In genomic region chr2:119062652-119063051, GRCh38 we compare ENCODE assay signal across 24 cellular contexts.
DNase-seq lines count a peak whose midpoint lies in the region; ATAC-seq and TF ChIP-seq lines count a peak whose summit lies in the region.
"Had no signal": no experiment of that assay in that cellular context is flagged by ENCODE, and none has a peak within 500 bp of the region (broad histone marks: within the 10 kb centered on the region; RNA-seq: fewer than 3 reads in every experiment).

No MANE protein-coding gene starts in this region.

- no peaks in the 10 kb centered on the region for H3K36me3 Mint-ChIP-seq in endothelial cell (ENCODE audit: low read depth, unreplicated experiment)

- H3K79me2 ChIP-seq in OCI-LY7 (ENCODE audit: insufficient read depth, low read depth, low read length), result no peaks in the 10 kb centered on the region

- H3K9me2 ChIP-seq in OCI-LY7 (ENCODE audit: insufficient read depth, low read length), result no peaks in the 10 kb centered on the region

- H3K4me2 ChIP-seq in OCI-LY7 (ENCODE audit: low read length), result no peak overlapping the region
- H3K4me2 ChIP-seq: BLaER1, GM23338, KMS-11 had no signal

- TF ChIP-seq EP300 in upper lobe of left lung (IDR thresholded peaks at IDR 0.05), result peak in 1 of 4 donors; percentile 33

- WGBS in upper lobe of left lung, 2 donors, result 44 to 49% methylated on average over 3 of the region's 3 CpGs

- no peaks in the 10 kb centered on the region for H3K27me3 ChIP-seq in upper lobe of left lung
- H3K27me3 ChIP-seq: BLaER1 had no signal

- no peak overlapping the region for H2AFZ ChIP-seq in OCI-LY7 (ENCODE audit: low read length)
- H2AFZ ChIP-seq: GM23338 had no signal

- ATAC-seq in upper lobe of left lung (ENCODE audit: low FRiP score in 2 of 2), result peak; percentile 47 to 81
- no peak for ATAC-seq in HG02678 (IDR thresholded peaks at IDR 0.05; ENCODE audit: unreplicated experiment)
- ATAC-seq: GM23338, Panc1, SK-N-SH treated with all-trans-retinoic acid at 6 μM for 48 hours had no signal

- no TSS peak for BruUV-seq in OCI-LY7 (replicated peaks; lab: Mats Ljungman, UMichigan)

- peak in 2 of 3 experiments; percentile 62 to 73 for DNase-seq in NCI-H1417 (lab: John Stamatoyannopoulos, UW)
- DNase-seq in NCI-H1417 treated with DMSO at 0.1 percent for 48 hours (lab: John Stamatoyannopoulos, UW), result no peak
- DNase-seq in NCI-H2196 treated with DMSO at 0.1 percent for 48 hours (lab: John Stamatoyannopoulos, UW; ENCODE audit: unreplicated experiment), result peak; percentile 30
- peak; percentile 4 for DNase-seq in kidney glomerular epithelial cell (lab: John Stamatoyannopoulos, UW)
- peak in 1 of 2 donors; percentile 51 for DNase-seq in upper lobe of left lung
- no peak for DNase-seq in OCI-LY7 (ENCODE audit: low spot score)
- no peak for DNase-seq in endothelial cell (ENCODE audit: low spot score)
- DNase-seq: ACHN; CD4-positive, alpha-beta T cell; IMR-90; NCI-H1105; NCI-H1694 treated with DMSO at 0.1 percent for 48 hours; NCI-H2171; NCI-H446; NK-92 treated with Interleukin-12 subunit alpha and Interleukin-12 subunit beta, amount 100 ng/mL, for 24 hours; SIG-M5 had no signal

- no peaks in the 10 kb centered on the region for H3K4me1 Mint-ChIP-seq in endothelial cell (ENCODE audit: unreplicated experiment)
- H3K4me1 Mint-ChIP-seq: GM23338 had no signal

- no peak overlapping the region for H3K27ac Mint-ChIP-seq in endothelial cell (ENCODE audit: unreplicated experiment)
- H3K27ac Mint-ChIP-seq: CD4-positive, alpha-beta T cell; GM23338 had no signal

- peak overlapping the region in 2 of 4 donors; percentile 53 to 67 for H3K27ac ChIP-seq in upper lobe of left lung
- no peak overlapping the region for H3K27ac ChIP-seq in OCI-LY7 (ENCODE audit: low read depth, low read length, poor library complexity, severe bottlenecking)
- H3K27ac ChIP-seq: 22Rv1, BLaER1, KMS-11 had no signal

- CTCF ChIA-PET in OCI-LY7 (lab: Charles Lee; ENCODE audit: unreplicated experiment), result no interaction called here

- no peaks in the 10 kb centered on the region for H3K36me3 ChIP-seq in upper lobe of left lung
- no peaks in the 10 kb centered on the region for H3K36me3 ChIP-seq in OCI-LY7 (ENCODE audit: insufficient read depth, low read length)
- H3K36me3 ChIP-seq: BLaER1, HAP-1 had no signal

- TF ChIP-seq POLR2A in upper lobe of left lung (IDR thresholded peaks at IDR 0.05), result no peak

- intact Hi-C loops in OCI-LY7 (cut with micrococcal nuclease; ENCODE audit: unreplicated experiment), result no loop called here

- POLR2A ChIA-PET in OCI-LY7 (lab: Charles Lee), result no interaction called here

- H3K9me3 ChIP-seq in upper lobe of left lung, result peaks cover 0 to 5% (median 0%) of the 10 kb centered on the region in 4 donors
- H3K9me3 ChIP-seq in OCI-LY7 (ENCODE audit: low read length), result no peaks in the 10 kb centered on the region
- H3K9me3 ChIP-seq: BLaER1, HAP-1 had no signal

- H3K27me3 Mint-ChIP-seq in endothelial cell (ENCODE audit: unreplicated experiment), result peaks cover 2% of the 10 kb centered on the region

- no peaks in the 10 kb centered on the region for H3K9me3 Mint-ChIP-seq in endothelial cell (ENCODE audit: unreplicated experiment)
- H3K9me3 Mint-ChIP-seq: CD4-positive, alpha-beta T cell; GM23338 had no signal

- no peaks in the 10 kb centered on the region for H4K20me1 ChIP-seq in OCI-LY7 (ENCODE audit: insufficient read depth, low read length)
- H4K20me1 ChIP-seq: BLaER1 had no signal

- no peak overlapping the region for H3K4me3 ChIP-seq in upper lobe of left lung
- no peak overlapping the region for H3K4me3 ChIP-seq in OCI-LY7 (ENCODE audit: low read depth, low read length, poor library complexity, severe bottlenecking)
- H3K4me3 ChIP-seq: BLaER1, GM23338, HAP-1 had no signal

- no peak overlapping the region for H3K4me3 Mint-ChIP-seq in endothelial cell (ENCODE audit: unreplicated experiment)
- H3K4me3 Mint-ChIP-seq: CD4-positive, alpha-beta T cell; GM23338 had no signal

- H3K4me1 ChIP-seq in upper lobe of left lung (peaks cover 0 to 4% (median 0%) of the 10 kb centered on the region in 4 donors), OCI-LY7 (ENCODE audit: insufficient read depth, low read length, poor library complexity, severe bottlenecking) (no peaks in the 10 kb centered on the region)
- H3K4me1 ChIP-seq: BLaER1, HAP-1 had no signal

- no peak for TF ChIP-seq CTCF in upper lobe of left lung (IDR thresholded peaks at IDR 0.05)
- TF ChIP-seq CTCF in OCI-LY7 (conservative IDR thresholded peaks at IDR 0.05; ENCODE audit: low read length), result no peak
- TF ChIP-seq CTCF in endothelial cell (IDR thresholded peaks at IDR 0.05; ENCODE audit: unreplicated experiment), result no peak

Comparison
In these comparisons a context has a peak if more than half of its experiments do, and no peak if none do; other contexts are left out.
1. DNase-seq: peak in NCI-H1417 (2 of 3), NCI-H2196 treated with DMSO at 0.1 percent for 48 hours (single experiment) and kidney glomerular epithelial cell (single experiment); none in NCI-H1417 treated with DMSO at 0.1 percent for 48 hours (single experiment), OCI-LY7 (single experiment) and endothelial cell (single experiment).